11 cellular contexts compared by ENCODE assay signal in the genomic region with DNA sequence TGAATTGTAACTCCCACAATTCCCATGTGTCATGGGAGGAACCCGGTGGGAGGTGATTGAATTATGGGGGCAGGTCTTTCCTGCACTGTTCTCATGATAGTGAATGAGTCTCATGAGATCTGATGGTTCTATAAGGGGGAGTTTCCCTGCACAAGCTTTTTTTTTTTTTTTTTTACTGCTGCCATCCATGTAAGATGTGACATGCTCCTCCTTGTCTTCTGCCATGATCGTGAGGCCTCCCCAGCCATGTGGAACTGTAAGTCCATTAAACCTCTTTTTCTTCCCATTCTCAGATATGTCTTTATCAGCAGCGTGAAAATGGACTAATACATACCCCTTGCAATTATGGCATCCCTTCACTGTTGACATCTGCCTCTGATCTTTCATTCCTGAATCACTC. TPM values are rescaled to one million over a fixed set of nuclear protein-coding genes. Genes with fewer than 3 reads are reported as not detected.
"Had no signal": no experiment of that assay in that cellular context is flagged by ENCODE, and none has a peak within 500 bp of the region (broad histone marks: within the 10 kb centered on the region; RNA-seq: fewer than 3 reads in every experiment).

No MANE protein-coding gene starts in this region.

RNA-seq across cellular contexts. Expression of gene SLC35D3, which starts 17.6 kb away (rescaled TPM):
- total RNA-seq: activated B cell treated with CpG ODN at 0.5 μM for 24 hours; activated CD4-positive, alpha-beta memory T cell treated with anti-CD3 and anti-CD28 coated beads for 36 hours; activated CD4-positive, alpha-beta T cell treated with anti-CD3 and anti-CD28 coated beads for 36 hours; activated CD4-positive, alpha-beta T cell treated with anti-CD3 and anti-CD28 coated beads, Interleukin-2, amount 10 ng/mL, durations not matched to agents 24 days and 14 days; activated CD4-positive, alpha-beta T cell treated with anti-CD3 and anti-CD28 coated beads, Interleukin-2, amount 10 ng/mL, durations not matched to agents 7 days and 5 days; activated CD8-positive, alpha-beta memory T cell treated with anti-CD3 and anti-CD28 coated beads for 36 hours; activated CD8-positive, alpha-beta memory T cell treated with anti-CD3 and anti-CD28 coated beads, Interleukin-2, amount 10 ng/mL, durations not matched to agents 7 days and 5 days; activated CD8-positive, alpha-beta T cell treated with anti-CD3 and anti-CD28 coated beads for 36 hours; activated CD8-positive, alpha-beta T cell treated with anti-CD3 and anti-CD28 coated beads, Interleukin-2, amount 10 ng/mL, durations not matched to agents 7 days and 5 days; T-helper 1 cell treated with Interleukin-12 subunit alpha and Interleukin-12 subunit beta and Interleukin-4 antibody, amounts not matched to agents 30 ng/mL and 1 ng/mL, for 36 hours; T-helper 2 cell treated with Interferon-gamma antibody and Interleukin-4, amounts not matched to agents 100 ng/mL and 5 ng/mL, for 36 hours had no signal
